1 cellular context compared by ENCODE assay signal in the genomic region with DNA sequence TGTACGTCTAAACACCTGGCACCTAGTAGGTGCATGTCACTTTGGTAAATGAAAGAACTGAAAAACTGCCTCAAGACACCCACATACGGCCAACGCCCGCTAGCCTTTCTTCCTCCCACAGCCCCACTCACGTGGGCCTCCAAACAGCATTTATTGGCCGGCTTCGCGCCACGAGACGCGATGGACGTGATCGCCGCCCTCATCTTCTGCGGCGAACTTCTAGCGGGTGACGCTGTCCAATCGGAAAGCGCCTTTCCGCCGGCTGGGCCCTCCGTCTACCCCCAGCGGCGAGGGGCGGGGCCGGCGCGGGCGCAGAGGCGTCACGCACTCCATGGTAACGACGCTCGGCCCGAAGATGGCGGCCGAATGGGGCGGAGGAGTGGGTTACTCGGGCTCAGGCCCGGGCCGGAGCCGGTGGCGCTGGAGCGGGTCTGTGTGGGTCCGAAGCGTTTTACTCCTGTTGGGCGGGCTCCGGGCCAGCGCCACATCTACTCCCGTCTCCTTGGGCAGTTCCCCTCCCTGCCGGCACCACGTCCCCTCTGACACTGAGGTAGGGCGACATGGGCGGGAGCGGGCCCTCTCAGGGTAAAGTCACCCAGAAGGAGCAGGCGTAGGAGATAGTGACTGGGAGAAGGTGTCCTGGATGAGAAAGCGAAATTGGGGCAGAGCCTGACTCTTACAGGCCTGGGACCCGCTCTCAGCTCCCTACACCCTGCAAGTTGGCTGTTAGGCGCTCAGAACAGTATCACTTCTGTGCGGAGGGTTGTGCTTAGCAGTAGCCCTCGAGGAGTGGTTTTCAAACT.
TF ChIP-seq lines count a peak whose summit lies in the region.

LMLN (plus strand) TSS at position 327 of the 803 bp plus-strand sequence; CDS start at position 356, 29 bp downstream.

TF ChIP-seq in HepG2, 621 proteins besides CTCF, POLR2A, EP300 and RAD21 (continued from another document and continues in another):
- TF ChIP-seq ZNF891 (CRISPR knock-in tag; IDR thresholded peaks at IDR 0.05) (peak; percentile 86), E2F5 (CRISPR knock-in tag; conservative IDR thresholded peaks at IDR 0.05) (peak; percentile 82), RERE (CRISPR knock-in tag; IDR thresholded peaks at IDR 0.05; ENCODE audit: low read depth) (no peak), ZHX1 (CRISPR knock-in tag; IDR thresholded peaks at IDR 0.05; ENCODE audit: low read depth) (peak; percentile 97), PRPF4 (IDR thresholded peaks at IDR 0.05; ENCODE audit: low read depth, low read length, poor library complexity, severe bottlenecking) (no peak), ZNF282 (IDR thresholded peaks at IDR 0.05; ENCODE audit: partially characterized antibody) (no peak), SPEN (CRISPR knock-in tag; IDR thresholded peaks at IDR 0.05; ENCODE audit: low read depth) (no peak), ZNF724P (CRISPR knock-in tag; IDR thresholded peaks at IDR 0.05; ENCODE audit: borderline replicate concordance) (no peak), POLR2G (IDR thresholded peaks at IDR 0.05; ENCODE audit: low read depth, low read length) (peak; percentile 69), ZNF484 (CRISPR knock-in tag; IDR thresholded peaks at IDR 0.05; ENCODE audit: borderline replicate concordance, low read depth) (no peak), SMYD3 (CRISPR knock-in tag; IDR thresholded peaks at IDR 0.05) (no peak), ZFP62 (CRISPR knock-in tag; IDR thresholded peaks at IDR 0.05) (no peak), ARNT (IDR thresholded peaks at IDR 0.05) (no peak), ZNF782 (CRISPR knock-in tag; IDR thresholded peaks at IDR 0.05; ENCODE audit: borderline replicate concordance) (peak; percentile 28; the same call in 1 of the 2 replicates), ZIK1 (CRISPR knock-in tag; IDR thresholded peaks at IDR 0.05; ENCODE audit: borderline replicate concordance, low read depth) (no peak), ZFP37 (CRISPR knock-in tag; IDR thresholded peaks at IDR 0.05; ENCODE audit: borderline replicate concordance) (no peak), SMAD3 (CRISPR knock-in tag; IDR thresholded peaks at IDR 0.05) (no peak), KMT2B (CRISPR knock-in tag; IDR thresholded peaks at IDR 0.05) (peak; percentile 83; the same call in 1 of the 2 replicates), ZSCAN31 (CRISPR knock-in tag; IDR thresholded peaks at IDR 0.05; ENCODE audit: low read depth) (no peak), KDM1A (CRISPR knock-in tag; IDR thresholded peaks at IDR 0.05) (no peak), ZBTB10 (CRISPR knock-in tag; IDR thresholded peaks at IDR 0.05; ENCODE audit: borderline replicate concordance) (no peak), CEBPG (CRISPR knock-in tag; IDR thresholded peaks at IDR 0.05) (peak; percentile 14; the same call in 1 of the 2 replicates), HMG20B (CRISPR knock-in tag; conservative IDR thresholded peaks at IDR 0.05) (0 out of 2 replicates have a peak, but pooled peaks have one; percentile 23), NKX3-1 (CRISPR knock-in tag; IDR thresholded peaks at IDR 0.05) (no peak)
- TF ChIP-seq, protein P1, sequence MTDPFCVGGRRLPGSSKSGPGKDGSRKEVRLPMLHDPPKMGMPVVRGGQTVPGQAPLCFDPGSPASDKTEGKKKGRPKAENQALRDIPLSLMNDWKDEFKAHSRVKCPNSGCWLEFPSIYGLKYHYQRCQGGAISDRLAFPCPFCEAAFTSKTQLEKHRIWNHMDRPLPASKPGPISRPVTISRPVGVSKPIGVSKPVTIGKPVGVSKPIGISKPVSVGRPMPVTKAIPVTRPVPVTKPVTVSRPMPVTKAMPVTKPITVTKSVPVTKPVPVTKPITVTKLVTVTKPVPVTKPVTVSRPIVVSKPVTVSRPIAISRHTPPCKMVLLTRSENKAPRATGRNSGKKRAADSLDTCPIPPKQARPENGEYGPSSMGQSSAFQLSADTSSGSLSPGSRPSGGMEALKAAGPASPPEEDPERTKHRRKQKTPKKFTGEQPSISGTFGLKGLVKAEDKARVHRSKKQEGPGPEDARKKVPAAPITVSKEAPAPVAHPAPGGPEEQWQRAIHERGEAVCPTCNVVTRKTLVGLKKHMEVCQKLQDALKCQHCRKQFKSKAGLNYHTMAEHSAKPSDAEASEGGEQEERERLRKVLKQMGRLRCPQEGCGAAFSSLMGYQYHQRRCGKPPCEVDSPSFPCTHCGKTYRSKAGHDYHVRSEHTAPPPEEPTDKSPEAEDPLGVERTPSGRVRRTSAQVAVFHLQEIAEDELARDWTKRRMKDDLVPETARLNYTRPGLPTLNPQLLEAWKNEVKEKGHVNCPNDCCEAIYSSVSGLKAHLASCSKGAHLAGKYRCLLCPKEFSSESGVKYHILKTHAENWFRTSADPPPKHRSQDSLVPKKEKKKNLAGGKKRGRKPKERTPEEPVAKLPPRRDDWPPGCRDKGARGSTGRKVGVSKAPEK (CRISPR knock-in tag; IDR thresholded peaks at IDR 0.05; ENCODE audit: borderline replicate concordance): no peak
- TF ChIP-seq, protein P2, sequence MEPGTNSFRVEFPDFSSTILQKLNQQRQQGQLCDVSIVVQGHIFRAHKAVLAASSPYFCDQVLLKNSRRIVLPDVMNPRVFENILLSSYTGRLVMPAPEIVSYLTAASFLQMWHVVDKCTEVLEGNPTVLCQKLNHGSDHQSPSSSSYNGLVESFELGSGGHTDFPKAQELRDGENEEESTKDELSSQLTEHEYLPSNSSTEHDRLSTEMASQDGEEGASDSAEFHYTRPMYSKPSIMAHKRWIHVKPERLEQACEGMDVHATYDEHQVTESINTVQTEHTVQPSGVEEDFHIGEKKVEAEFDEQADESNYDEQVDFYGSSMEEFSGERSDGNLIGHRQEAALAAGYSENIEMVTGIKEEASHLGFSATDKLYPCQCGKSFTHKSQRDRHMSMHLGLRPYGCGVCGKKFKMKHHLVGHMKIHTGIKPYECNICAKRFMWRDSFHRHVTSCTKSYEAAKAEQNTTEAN (CRISPR knock-in tag; conservative IDR thresholded peaks at IDR 0.05): no peak
- TF ChIP-seq, protein P3, sequence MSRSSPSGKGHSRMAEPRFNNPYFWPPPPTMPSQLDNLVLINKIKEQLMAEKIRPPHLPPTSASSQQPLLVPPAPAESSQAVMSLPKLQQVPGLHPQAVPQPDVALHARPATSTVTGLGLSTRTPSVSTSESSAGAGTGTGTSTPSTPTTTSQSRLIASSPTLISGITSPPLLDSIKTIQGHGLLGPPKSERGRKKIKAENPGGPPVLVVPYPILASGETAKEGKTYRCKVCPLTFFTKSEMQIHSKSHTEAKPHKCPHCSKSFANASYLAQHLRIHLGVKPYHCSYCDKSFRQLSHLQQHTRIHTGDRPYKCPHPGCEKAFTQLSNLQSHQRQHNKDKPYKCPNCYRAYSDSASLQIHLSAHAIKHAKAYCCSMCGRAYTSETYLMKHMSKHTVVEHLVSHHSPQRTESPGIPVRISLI (CRISPR knock-in tag; IDR thresholded peaks at IDR 0.05; ENCODE audit: borderline replicate concordance): no peak
- TF ChIP-seq, protein P4, sequence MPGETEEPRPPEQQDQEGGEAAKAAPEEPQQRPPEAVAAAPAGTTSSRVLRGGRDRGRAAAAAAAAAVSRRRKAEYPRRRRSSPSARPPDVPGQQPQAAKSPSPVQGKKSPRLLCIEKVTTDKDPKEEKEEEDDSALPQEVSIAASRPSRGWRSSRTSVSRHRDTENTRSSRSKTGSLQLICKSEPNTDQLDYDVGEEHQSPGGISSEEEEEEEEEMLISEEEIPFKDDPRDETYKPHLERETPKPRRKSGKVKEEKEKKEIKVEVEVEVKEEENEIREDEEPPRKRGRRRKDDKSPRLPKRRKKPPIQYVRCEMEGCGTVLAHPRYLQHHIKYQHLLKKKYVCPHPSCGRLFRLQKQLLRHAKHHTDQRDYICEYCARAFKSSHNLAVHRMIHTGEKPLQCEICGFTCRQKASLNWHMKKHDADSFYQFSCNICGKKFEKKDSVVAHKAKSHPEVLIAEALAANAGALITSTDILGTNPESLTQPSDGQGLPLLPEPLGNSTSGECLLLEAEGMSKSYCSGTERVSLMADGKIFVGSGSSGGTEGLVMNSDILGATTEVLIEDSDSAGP (CRISPR knock-in tag; IDR thresholded peaks at IDR 0.05; ENCODE audit: borderline replicate concordance): peak; percentile 79; the same call in 1 of the 2 replicates
- TF ChIP-seq, protein P5, sequence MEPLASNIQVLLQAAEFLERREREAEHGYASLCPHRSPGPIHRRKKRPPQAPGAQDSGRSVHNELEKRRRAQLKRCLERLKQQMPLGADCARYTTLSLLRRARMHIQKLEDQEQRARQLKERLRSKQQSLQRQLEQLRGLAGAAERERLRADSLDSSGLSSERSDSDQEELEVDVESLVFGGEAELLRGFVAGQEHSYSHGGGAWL (CRISPR knock-in tag; IDR thresholded peaks at IDR 0.05): 0 out of 2 replicates have a peak, but pooled peaks have one; percentile 27
- TF ChIP-seq, protein P6, sequence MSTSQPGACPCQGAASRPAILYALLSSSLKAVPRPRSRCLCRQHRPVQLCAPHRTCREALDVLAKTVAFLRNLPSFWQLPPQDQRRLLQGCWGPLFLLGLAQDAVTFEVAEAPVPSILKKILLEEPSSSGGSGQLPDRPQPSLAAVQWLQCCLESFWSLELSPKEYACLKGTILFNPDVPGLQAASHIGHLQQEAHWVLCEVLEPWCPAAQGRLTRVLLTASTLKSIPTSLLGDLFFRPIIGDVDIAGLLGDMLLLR (CRISPR knock-in tag; IDR thresholded peaks at IDR 0.05): peak; percentile 73; the same call in 1 of the 2 replicates
